In the genomic region with DNA sequence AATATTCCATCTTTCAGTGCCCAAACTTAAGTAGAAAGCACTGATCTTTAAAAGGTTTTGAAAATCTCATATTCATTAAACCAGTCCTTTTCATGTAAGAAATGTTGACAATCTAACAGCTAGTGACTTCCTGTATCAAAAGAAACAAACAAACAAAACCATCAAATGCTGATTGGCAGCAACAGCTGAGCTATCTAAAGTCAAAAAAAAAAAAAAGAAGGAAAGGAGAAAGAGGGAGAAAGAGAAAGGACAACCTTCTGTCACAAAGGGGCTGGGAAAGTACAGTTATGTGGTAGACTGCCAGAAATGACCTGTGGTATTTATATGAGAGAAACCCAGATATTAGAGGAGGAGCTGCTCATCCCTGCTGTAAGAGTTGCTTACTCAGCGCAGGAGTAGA, we compare ENCODE assay signal across 31 cellular contexts.
"Had no signal": no experiment of that assay in that cellular context is flagged by ENCODE, and none has a peak within 500 bp of the region (broad histone marks: within the 10 kb centered on the region; RNA-seq: fewer than 3 reads in every experiment).

No MANE protein-coding gene starts in this region.

- H3K4me1 ChIP-seq: ascending aorta had no signal

- H3K9me3 ChIP-seq: ascending aorta had no signal

- DNase-seq: activated CD4-positive, alpha-beta memory T cell treated with anti-CD3 and anti-CD28 coated beads, Interleukin-2, amount 10 ng/mL, durations not matched to agents 7 days and 5 days; activated CD4-positive, alpha-beta T cell treated with anti-CD3 and anti-CD28 coated beads for 1 hour; activated CD4-positive, alpha-beta T cell treated with anti-CD3 and anti-CD28 coated beads for 36 hours; activated CD4-positive, alpha-beta T cell treated with anti-CD3 and anti-CD28 coated beads for 48 hours; activated CD4-positive, alpha-beta T cell treated with anti-CD3 and anti-CD28 coated beads, Interleukin-2, amount 10 ng/mL, durations not matched to agents 7 days and 5 days; activated CD4-positive, alpha-beta T cell treated with anti-CD3 and anti-CD28 coated beads, Interleukin-2, amount 50 U/mL, for 48 hours; activated CD4-positive, CD25-positive, alpha-beta regulatory T cell; activated CD8-positive, alpha-beta memory T cell treated with anti-CD3 and anti-CD28 coated beads for 24 hours; activated CD8-positive, alpha-beta memory T cell treated with anti-CD3 and anti-CD28 coated beads, Interleukin-2, amount 10 ng/mL, durations not matched to agents 7 days and 5 days; activated CD8-positive, alpha-beta memory T cell treated with anti-CD3 and anti-CD28 coated beads, Interleukin-2, amount 50 U/mL, for 48 hours; activated CD8-positive, alpha-beta T cell treated with anti-CD3 and anti-CD28 coated beads, Interleukin-2, amount 10 ng/mL, durations not matched to agents 7 days and 5 days; activated effector memory CD4-positive, alpha-beta T cell treated with Interleukin-2 at 50 U/mL for 16 hours; activated gamma-delta T cell; activated naive CD4-positive, alpha-beta T cell treated with anti-CD3 and anti-CD28 coated beads, Interleukin-2, amount 10 ng/mL, durations not matched to agents 7 days and 5 days; activated naive CD4-positive, alpha-beta T cell treated with Interleukin-2 at 50 U/mL for 16 hours; activated naive CD8-positive, alpha-beta T cell treated with anti-CD3 and anti-CD28 coated beads, Interleukin-2, amount 10 ng/mL, durations not matched to agents 7 days and 5 days; activated naive CD8-positive, alpha-beta T cell treated with anti-CD3 and anti-CD28 coated beads, Interleukin-2, amount 50 U/mL, for 24 hours; activated T-cell treated with anti-CD3 and anti-CD28 coated beads, Interleukin-2, amount 50 U/mL, for 24 hours; activated T-cell treated with anti-CD3 and anti-CD28 coated beads, Interleukin-2, amount 50 U/mL, for 48 hours; amygdala; anterior cingulate cortex; caudate nucleus; cerebellar nuclear complex; T-helper 1 cell; T-helper 2 cell; T-helper 9 cell; WERI-Rb-1 had no signal

- H3K27ac ChIP-seq: ascending aorta, cardiac muscle cell, WERI-Rb-1 had no signal

- ATAC-seq: activated CD4-positive, alpha-beta T cell treated with anti-CD3 and anti-CD28 coated beads for 36 hours; activated CD4-positive, CD25-positive, alpha-beta regulatory T cell treated with anti-CD3 and anti-CD28 coated beads, Interleukin-2, amount 50 U/mL, for 24 hours; activated CD8-positive, alpha-beta memory T cell treated with anti-CD3 and anti-CD28 coated beads, Interleukin-2, amount 10 ng/mL, durations not matched to agents 7 days and 5 days; activated CD8-positive, alpha-beta T cell treated with anti-CD3 and anti-CD28 coated beads, Interleukin-2, amount 10 ng/mL, durations not matched to agents 7 days and 5 days; activated naive CD8-positive, alpha-beta T cell treated with anti-CD3 and anti-CD28 coated beads, Interleukin-2, amount 50 U/mL, for 24 hours; WTC11 had no signal

- H3K27me3 ChIP-seq: ascending aorta, cardiac muscle cell had no signal

- H3K36me3 ChIP-seq: ascending aorta, cardiac muscle cell, WERI-Rb-1 had no signal

- H3K4me3 ChIP-seq: ascending aorta, cardiac muscle cell had no signal
